24 cellular contexts compared by ENCODE assay signal in genomic region chr7:6107924-6108323, GRCh38. TPM values are rescaled to one million over a fixed set of nuclear protein-coding genes. Genes with fewer than 3 reads are reported as not detected.
DNase-seq lines count a peak whose midpoint lies in the region; ATAC-seq, FAIRE-seq and TF ChIP-seq lines count a peak whose summit lies in the region.
"Had no signal": no experiment of that assay in that cellular context is flagged by ENCODE, and none has a peak within 500 bp of the region (broad histone marks: within the 10 kb centered on the region; RNA-seq: fewer than 3 reads in every experiment).

No MANE protein-coding gene starts in this region.

- H4K20me1 ChIP-seq in Loucy (ENCODE audit: insufficient read depth, low read length, poor library complexity, severe bottlenecking): peaks cover 32% of the 10 kb centered on the region

- intact Hi-C loops in natural killer cell (cut with micrococcal nuclease): no loop called here
- intact Hi-C loops in upper lobe of right lung (cut with DNase I): no loop called here

- H3K27me3 Mint-ChIP-seq in activated T-cell treated with anti-CD3 and anti-CD28 coated beads, Interleukin-2, amount 50 U/mL, for 72 hours (ENCODE audit: low read depth): no peaks in the 10 kb centered on the region
- no peaks in the 10 kb centered on the region for H3K27me3 Mint-ChIP-seq in natural killer cell (ENCODE audit: low read depth in 2 of 2)

- ATAC-seq in activated T-cell treated with anti-CD3 and anti-CD28 coated beads, Interleukin-2, amount 50 U/mL, for 72 hours (replicated peaks in 1 of 2): no peak
- ATAC-seq in natural killer cell: no peak
- ATAC-seq in upper lobe of right lung: no peak
- ATAC-seq in GM21515 (IDR thresholded peaks at IDR 0.05; ENCODE audit: unreplicated experiment): no peak
- ATAC-seq: CD8-positive, alpha-beta T cell had no signal

- peaks cover 72% of the 10 kb centered on the region for H3K79me2 ChIP-seq in Loucy (ENCODE audit: insufficient read depth, low read length)

- H3K9me3 ChIP-seq in Loucy (ENCODE audit: insufficient read depth, low read depth, low read length) (no peaks in the 10 kb centered on the region), upper lobe of right lung (no peaks in the 10 kb centered on the region)
- H3K9me3 ChIP-seq: BLaER1 treated with 17β-estradiol and CSF1 and Interleukin-3, amounts not matched to agents 10 nM and 100 nM; SJCRH30 had no signal

- TF ChIP-seq CTCF in Loucy (conservative IDR thresholded peaks at IDR 0.05; ENCODE audit: low read length) (no peak), natural killer cell (IDR thresholded peaks at IDR 0.05) (no peak), upper lobe of right lung (IDR thresholded peaks at IDR 0.05) (no peak)

- peak overlapping the region; percentile 93 for H3K4me2 ChIP-seq in Loucy (ENCODE audit: low read depth, low read length, poor library complexity, severe bottlenecking)

- H3K36me3 ChIP-seq in Loucy (ENCODE audit: insufficient read depth, low read length) (peaks cover 8% of the 10 kb centered on the region; the same call in 1 of the 2 replicates), upper lobe of right lung (peaks cover 16% of the 10 kb centered on the region)

- no peak overlapping the region for H2AFZ ChIP-seq in Loucy (ENCODE audit: low read length)

- no peak overlapping the region for H3K27ac ChIP-seq in upper lobe of right lung
- H3K27ac ChIP-seq: BLaER1 treated with 17β-estradiol and CSF1 and Interleukin-3, amounts not matched to agents 10 nM and 100 nM; SJCRH30 had no signal

- FAIRE-seq in frontal cortex (lab: Jason Lieb, UNC): no peak
- FAIRE-seq: H1, HTR-8/SVneo, RCC 7860 had no signal

- H3F3A ChIP-seq in Loucy (ENCODE audit: low read depth): no peaks in the 10 kb centered on the region

- H3K4me1 ChIP-seq in Loucy (ENCODE audit: insufficient read depth, low read length, poor library complexity, severe bottlenecking) (peaks cover 24% of the 10 kb centered on the region), upper lobe of right lung (peaks cover 15% of the 10 kb centered on the region)
- H3K4me1 ChIP-seq: SJCRH30 had no signal

- H3K9me2 ChIP-seq in Loucy (replicated peaks; ENCODE audit: low read depth, low read length): no peaks in the 10 kb centered on the region

- peak overlapping the region; percentile 11 to 44 for H3K4me3 Mint-ChIP-seq in activated T-cell treated with anti-CD3 and anti-CD28 coated beads, Interleukin-2, amount 50 U/mL, for 72 hours
- no peak overlapping the region for H3K4me3 Mint-ChIP-seq in natural killer cell

- peak overlapping the region; percentile 88 for H3K27ac Mint-ChIP-seq in activated T-cell treated with anti-CD3 and anti-CD28 coated beads, Interleukin-2, amount 50 U/mL, for 72 hours
- H3K27ac Mint-ChIP-seq in natural killer cell: peak overlapping the region; percentile 93 to 97
- H3K27ac Mint-ChIP-seq: CD8-positive, alpha-beta T cell had no signal

- peak overlapping the region; percentile 71 for H3K9ac ChIP-seq in Loucy (ENCODE audit: low read depth, low read length, poor library complexity, severe bottlenecking)

- no peak for DNase-seq in activated T-cell treated with anti-CD3 and anti-CD28 coated beads, Interleukin-2, amount 50 U/mL, for 72 hours
- no peak for DNase-seq in activated T-cell treated with anti-CD3 and anti-CD28 coated beads, Interleukin-2, amount 50 U/mL, for 1 hour
- DNase-seq in natural killer cell (no peak), upper lobe of right lung (peak; percentile 21), frontal cortex (ENCODE audit: low spot score in 2 of 2) (no peak)
- DNase-seq: 8988T; Calu3; CD8-positive, alpha-beta T cell; EL; GF-D8; IMR-90; NCI-H1694; NCI-H2081; NCI-H2171; NCI-H446; NCI-H526; OCI-M1; SJCRH30 had no signal

- H3K36me3 Mint-ChIP-seq in activated T-cell treated with anti-CD3 and anti-CD28 coated beads, Interleukin-2, amount 50 U/mL, for 72 hours (ENCODE audit: insufficient read depth in 2 of 2): peaks cover 4 to 15% of the 10 kb centered on the region in 2 donors
- no peaks in the 10 kb centered on the region for H3K36me3 Mint-ChIP-seq in natural killer cell

- H3K27me3 ChIP-seq in Loucy (ENCODE audit: insufficient read depth, low read length, poor library complexity, severe bottlenecking) (no peaks in the 10 kb centered on the region), upper lobe of right lung (no peaks in the 10 kb centered on the region)
- H3K27me3 ChIP-seq: BLaER1 treated with 17β-estradiol and CSF1 and Interleukin-3, amounts not matched to agents 10 nM and 100 nM; SJCRH30 had no signal

- H3K4me3 ChIP-seq in Loucy (ENCODE audit: low read length, poor library complexity, severe bottlenecking): no peak overlapping the region
- no peak overlapping the region for H3K4me3 ChIP-seq in upper lobe of right lung
- H3K4me3 ChIP-seq: BLaER1 treated with 17β-estradiol and CSF1 and Interleukin-3, amounts not matched to agents 10 nM and 100 nM; SJCRH30 had no signal

- peaks cover 38% of the 10 kb centered on the region for H3K4me1 Mint-ChIP-seq in activated T-cell treated with anti-CD3 and anti-CD28 coated beads, Interleukin-2, amount 50 U/mL, for 72 hours (ENCODE audit: low read depth)
- peaks cover 29 to 34% of the 10 kb centered on the region in 2 donors for H3K4me1 Mint-ChIP-seq in natural killer cell

- H3K9me3 Mint-ChIP-seq in activated T-cell treated with anti-CD3 and anti-CD28 coated beads, Interleukin-2, amount 50 U/mL, for 72 hours: no peaks in the 10 kb centered on the region
- no peaks in the 10 kb centered on the region for H3K9me3 Mint-ChIP-seq in natural killer cell
- H3K9me3 Mint-ChIP-seq: CD8-positive, alpha-beta T cell had no signal

RNA-seq across cellular contexts. Expression of gene USP42, which starts 3.2 kb away (rescaled TPM):
- total RNA-seq in activated T-cell treated with anti-CD3 and anti-CD28 coated beads, Interleukin-2, amount 50 U/mL, for 72 hours: 10 to 100 TPM; 10.3 to 11.3 TPM
- total RNA-seq in natural killer cell: 10 to 100 TPM; 29.4 to 38.3 (median 36.0) TPM
- 9.9 TPM for total RNA-seq in upper lobe of right lung
- total RNA-seq in frontal cortex: 14.3 TPM

RNA-seq across cellular contexts. Expression of gene EIF2AK1, which starts 48.9 kb away (rescaled TPM):
- 100 to 1,000 TPM; 103 to 130 TPM for total RNA-seq in activated T-cell treated with anti-CD3 and anti-CD28 coated beads, Interleukin-2, amount 50 U/mL, for 72 hours
- 10 to 100 TPM; 77.8 to 85.7 (median 85.1) TPM for total RNA-seq in natural killer cell
- 77.2 TPM for total RNA-seq in upper lobe of right lung
- 56.3 TPM for total RNA-seq in frontal cortex
